19 cellular contexts compared by ENCODE assay signal in the genomic region with DNA sequence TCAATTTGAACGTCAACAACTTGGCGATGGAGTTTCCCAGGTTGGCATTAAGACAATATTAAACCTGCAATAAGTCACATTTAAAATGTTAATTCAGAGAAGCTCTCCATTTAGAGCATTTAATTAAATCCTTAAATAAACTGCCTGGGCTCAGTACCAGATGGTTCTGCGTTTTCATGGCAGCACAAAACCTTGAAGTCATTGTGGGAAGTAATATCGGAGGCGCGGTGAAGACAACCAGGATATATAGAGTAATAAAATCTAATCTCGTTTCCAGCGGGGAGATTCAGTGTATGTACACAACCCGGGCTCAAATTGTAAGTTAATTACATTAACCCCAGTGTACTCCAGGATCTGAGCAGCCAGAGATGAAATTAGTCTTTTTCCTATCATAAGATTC.
A peak's percentile ranks its signal among the peaks of the same experiment; 100 is the strongest.
DNase-seq lines count a peak whose midpoint lies in the region; FAIRE-seq and TF ChIP-seq lines count a peak whose summit lies in the region.
"Had no signal": no experiment of that assay in that cellular context is flagged by ENCODE, and none has a peak within 500 bp of the region (broad histone marks: within the 10 kb centered on the region; RNA-seq: fewer than 3 reads in every experiment).

No MANE protein-coding gene starts in this region.

- DNase-seq in NCI-H1092 treated with DMSO at 0.1 percent for 48 hours (lab: John Stamatoyannopoulos, UW) (peak; percentile 14), NCI-H1092 (lab: John Stamatoyannopoulos, UW) (no peak), NCI-H69 (lab: John Stamatoyannopoulos, UW) (peak; percentile 74), WERI-Rb-1 (peak; percentile 76), small intestine (peak; percentile 41), NCI-H146 (lab: John Stamatoyannopoulos, UW) (no peak), NCI-H345 treated with DMSO at 0.1 percent for 48 hours (lab: John Stamatoyannopoulos, UW; ENCODE audit: unreplicated experiment) (no peak), hepatocyte (ENCODE audit: low spot score) (no peak)
- DNase-seq: CD4-positive, CD25-positive, alpha-beta regulatory T cell; COR-L47; DMS153; GDM1; KG1; MV-4-11; NCI-H2107; NCI-H2227 treated with DMSO at 0.1 percent for 48 hours; NCI-H526; Right ventricle myocardium superior had no signal

- H3K27ac ChIP-seq in WERI-Rb-1 (peak overlapping the region; percentile 93), small intestine (ENCODE audit: low read depth in 1 of 2, low read length in 1 of 2) (no peak overlapping the region), hepatocyte (no peak overlapping the region)
- H3K27ac ChIP-seq: SK-N-MC had no signal

- peaks cover 1% of the 10 kb centered on the region for H3K9me3 ChIP-seq in WERI-Rb-1 (ENCODE audit: severe bottlenecking)
- H3K9me3 ChIP-seq in small intestine (ENCODE audit: control insufficient read depth, low read depth), result no peaks in the 10 kb centered on the region
- no peaks in the 10 kb centered on the region for H3K9me3 ChIP-seq in hepatocyte (ENCODE audit: low read depth)

- TF ChIP-seq CTCF in WERI-Rb-1 (IDR thresholded peaks at IDR 0.05; ENCODE audit: low read depth, low read length), result no peak
- no peak for TF ChIP-seq CTCF in hepatocyte (IDR thresholded peaks at IDR 0.05; ENCODE audit: poor library complexity)

- FAIRE-seq in small intestine (lab: Jason Lieb, UNC), result no peak

- peak overlapping the region; percentile 31 for H3K4me3 ChIP-seq in WERI-Rb-1 (ENCODE audit: low read depth, low read length)
- H3K4me3 ChIP-seq in small intestine (ENCODE audit: low read depth in 1 of 2, low read length in 2 of 2), result no peak overlapping the region
- no peak overlapping the region for H3K4me3 ChIP-seq in hepatocyte
- H3K4me3 ChIP-seq: SK-N-MC had no signal

- H2AFZ ChIP-seq in hepatocyte, result no peak overlapping the region

- no peaks in the 10 kb centered on the region for H3K36me3 ChIP-seq in WERI-Rb-1
- no peaks in the 10 kb centered on the region for H3K36me3 ChIP-seq in small intestine (ENCODE audit: control insufficient read depth in 2 of 2, insufficient read depth in 2 of 2, low read length in 2 of 2)
- H3K36me3 ChIP-seq in hepatocyte (replicated peaks; ENCODE audit: insufficient read depth, low read depth), result no peaks in the 10 kb centered on the region

- H3K4me1 ChIP-seq in small intestine (ENCODE audit: control insufficient read depth in 2 of 2, insufficient read depth in 1 of 2, low read depth in 1 of 2, low read length in 1 of 2) (no peaks in the 10 kb centered on the region), hepatocyte (ENCODE audit: insufficient read depth) (no peaks in the 10 kb centered on the region)

- H3K79me2 ChIP-seq in hepatocyte, result no peaks in the 10 kb centered on the region

- WGBS in small intestine, 3 donors, result 14 to 55% (median 40%) methylated on average over 9 of the region's 9 CpGs
- WGBS in hepatocyte (ENCODE audit: low lambda C conversion rate, missing lambda C conversion rate), result 34% methylated on average over 9 of the region's 9 CpGs

- no peak overlapping the region for H3K4me2 ChIP-seq in hepatocyte

- H3K27me3 ChIP-seq in WERI-Rb-1 (ENCODE audit: insufficient read depth, low read depth, severe bottlenecking) (no peaks in the 10 kb centered on the region), small intestine (ENCODE audit: control insufficient read depth in 2 of 2, insufficient read depth in 2 of 2, low read length in 2 of 2) (no peaks in the 10 kb centered on the region), hepatocyte (no peaks in the 10 kb centered on the region)

- no peaks in the 10 kb centered on the region for H4K20me1 ChIP-seq in hepatocyte (ENCODE audit: insufficient read depth, poor library complexity, severe bottlenecking)

- no peaks in the 10 kb centered on the region for H3K9me2 ChIP-seq in hepatocyte (replicated peaks; ENCODE audit: insufficient read depth)

Comparison
In these comparisons a context has a peak if more than half of its experiments do, and no peak if none do; other contexts are left out.
1. DNase-seq: peak in NCI-H1092 treated with DMSO at 0.1 percent for 48 hours (single experiment), NCI-H69 (single experiment), WERI-Rb-1 (single experiment) and small intestine (single experiment); none in NCI-H1092 (single experiment), NCI-H146 (single experiment), NCI-H345 treated with DMSO at 0.1 percent for 48 hours (single experiment) and hepatocyte (single experiment).